In the genomic region with DNA sequence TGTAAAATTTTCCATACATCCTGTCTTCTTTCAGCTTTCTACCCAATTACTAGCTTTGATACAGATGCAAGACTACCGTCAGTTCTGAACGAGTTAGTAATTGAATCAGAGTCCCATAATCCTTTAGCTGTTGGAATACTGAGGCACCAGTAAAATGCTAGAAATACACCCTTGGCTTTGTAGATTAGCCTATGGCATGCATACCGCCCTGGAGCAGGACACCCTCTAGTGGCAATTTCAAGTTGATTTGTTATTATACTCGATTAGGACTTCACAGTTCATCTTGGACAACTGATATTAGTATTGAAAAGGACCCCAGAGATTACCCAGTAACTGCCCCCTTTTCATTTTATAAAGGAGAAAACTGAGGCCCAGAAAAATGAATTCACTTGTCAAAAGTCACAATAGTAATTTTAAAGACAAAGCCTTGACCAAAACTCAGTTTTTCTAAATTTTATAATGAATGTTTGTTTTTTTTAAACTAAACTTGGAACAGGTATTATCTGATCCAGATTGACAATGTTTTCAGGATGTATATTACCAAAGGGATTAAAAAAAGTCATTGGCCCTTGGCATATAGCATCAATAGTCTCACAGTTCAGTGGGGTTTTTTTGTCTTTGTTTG, we compare ENCODE assay signal across 8 cellular contexts. TPM values are rescaled to one million over a fixed set of nuclear protein-coding genes. Genes with fewer than 3 reads are reported as not detected.
DNase-seq lines count a peak whose midpoint lies in the region; ATAC-seq, FAIRE-seq and TF ChIP-seq lines count a peak whose summit lies in the region.

No MANE protein-coding gene starts in this region.

- H3K9me3 ChIP-seq in endothelial cell of umbilical vein (replicated peaks; ENCODE audit: control insufficient read depth, insufficient read depth, low read length) = no peaks in the 10 kb centered on the region
- H3K9me3 ChIP-seq in mucosa of descending colon = no peaks in the 10 kb centered on the region
- H3K9me3 ChIP-seq in thoracic aorta = no peaks in the 10 kb centered on the region

- H3K27ac ChIP-seq in endothelial cell of umbilical vein (ENCODE audit: insufficient read depth, low read depth, low read length) = no peak overlapping the region
- no peak overlapping the region for H3K27ac ChIP-seq in thoracic aorta

- no peak overlapping the region for H3K4me2 ChIP-seq in endothelial cell of umbilical vein (ENCODE audit: insufficient read depth, low read length)

- POLR2A ChIA-PET in HEK293T (lab: Yijun Ruan, JAX) (no interaction called here), activated B cell treated with CpG ODN at 0.5 μM for 24 hours (lab: Charles Lee) (interaction anchor here (0.6 kb wide), 1 partner anchor 95 kb away, joined by 3 read pairs; no protein-coding TSS in a partner anchor), endothelial cell of umbilical vein (lab: Charles Lee) (no interaction called here)

- H3K27me3 ChIP-seq in endothelial cell of umbilical vein (ENCODE audit: control insufficient read depth in 2 of 2, insufficient read depth in 2 of 2, low read length in 2 of 2) (no peaks in the 10 kb centered on the region), thoracic aorta (replicated peaks; ENCODE audit: insufficient read depth) (no peaks in the 10 kb centered on the region)

- H3K27me3 Mint-ChIP-seq in activated B cell treated with CpG ODN at 0.5 μM for 24 hours = no peaks in the 10 kb centered on the region

- CTCF ChIA-PET in HEK293T (lab: Yijun Ruan, JAX) = interaction anchor here (0.6 to 1.1 kb wide), 6 partner anchors 10 to 164 kb away, joined by 3 to 8 read pairs (median 4); no protein-coding TSS in a partner anchor
- CTCF ChIA-PET in activated B cell treated with CpG ODN at 0.5 μM for 24 hours (lab: Charles Lee) = interaction anchor here (1.0 to 2.7 kb wide), 3 partner anchors 152 to 168 kb away, joined by 3 to 36 read pairs (median 4); no protein-coding TSS in a partner anchor
- CTCF ChIA-PET in endothelial cell of umbilical vein (lab: Charles Lee) = interaction anchor here (0.7 to 4.3 kb wide), 8 partner anchors 10 to 168 kb away, joined by 3 to 75 read pairs (median 4); a partner anchor contains a TSS

- no peak overlapping the region for H3K4me3 Mint-ChIP-seq in activated B cell treated with CpG ODN at 0.5 μM for 24 hours

- H3K9me3 Mint-ChIP-seq in activated B cell treated with CpG ODN at 0.5 μM for 24 hours = no peaks in the 10 kb centered on the region

- H2AFZ ChIP-seq in endothelial cell of umbilical vein (ENCODE audit: low read depth, low read length) = no peak overlapping the region

- no peak for TF ChIP-seq POLR2A in endothelial cell of umbilical vein (IDR thresholded peaks at IDR 0.05; ENCODE audit: low read depth, low read length)

- DNase-seq in HEK293T (ENCODE audit: extremely low spot score) = peak; percentile 60
- peak; percentile 27 for DNase-seq in NCI-H2171 (lab: John Stamatoyannopoulos, UW)
- no peak for DNase-seq in activated B cell treated with CpG ODN at 0.5 μM for 24 hours
- DNase-seq in endothelial cell of umbilical vein (ENCODE audit: low read depth, low spot score) = peak; percentile 75
- DNase-seq in mucosa of descending colon = peak in 1 of 3 donors; percentile 62
- DNase-seq in thoracic aorta (ENCODE audit: low spot score) = no peak

- FAIRE-seq in G401.6 (lab: Jason Lieb, UNC) (peak; percentile 74), endothelial cell of umbilical vein (lab: Jason Lieb, UNC) (peak; percentile 73)

- peaks cover 14% of the 10 kb centered on the region for H3K4me1 Mint-ChIP-seq in activated B cell treated with CpG ODN at 0.5 μM for 24 hours

- no peak overlapping the region for H3K27ac Mint-ChIP-seq in activated B cell treated with CpG ODN at 0.5 μM for 24 hours

- H3K4me3 ChIP-seq in endothelial cell of umbilical vein (replicated peaks in 1 of 3; ENCODE audit: insufficient read depth in 1 of 3, low read depth in 1 of 3, low read length in 3 of 3) (no peak overlapping the region), mucosa of descending colon (no peak overlapping the region), thoracic aorta (no peak overlapping the region)

- ATAC-seq in activated B cell treated with CpG ODN at 0.5 μM for 24 hours (ENCODE audit: low read depth) = peak; percentile 65
- peak; percentile 87 for ATAC-seq in mucosa of descending colon
- no peak for ATAC-seq in thoracic aorta (ENCODE audit: insufficient number of reproducible peaks, low FRiP score, low read depth)
- ATAC-seq in HG03045 (IDR thresholded peaks at IDR 0.05; ENCODE audit: unreplicated experiment) = no peak

- peaks cover 21% of the 10 kb centered on the region for H3K36me3 Mint-ChIP-seq in activated B cell treated with CpG ODN at 0.5 μM for 24 hours (ENCODE audit: low read depth)

- H3K36me3 ChIP-seq in endothelial cell of umbilical vein (ENCODE audit: control insufficient read depth in 2 of 2, extremely low read depth in 1 of 2, insufficient read depth in 2 of 2, low read length in 2 of 2) (no peaks in the 10 kb centered on the region), mucosa of descending colon (ENCODE audit: low read depth) (no peaks in the 10 kb centered on the region), thoracic aorta (peaks cover 4% of the 10 kb centered on the region)

- no peaks in the 10 kb centered on the region for H3K9me1 ChIP-seq in endothelial cell of umbilical vein (replicated peaks; ENCODE audit: control insufficient read depth, extremely low read depth, insufficient read depth, low read length)

- H3K4me1 ChIP-seq in endothelial cell of umbilical vein (ENCODE audit: control insufficient read depth, extremely low read depth, insufficient read depth, low read length) (no peaks in the 10 kb centered on the region), mucosa of descending colon (ENCODE audit: low read depth) (peaks cover 1% of the 10 kb centered on the region), thoracic aorta (ENCODE audit: control insufficient read depth in 1 of 2, low read depth in 2 of 2) (peaks cover 11 to 60% of the 10 kb centered on the region in 2 donors)

- intact Hi-C loops in activated B cell treated with CpG ODN at 0.5 μM for 24 hours (cut with micrococcal nuclease) = loop anchor here (1.0 to 2.0 kb wide), 4 partner anchors 17 to 370 kb away; no protein-coding TSS in a partner anchor
- intact Hi-C loops in endothelial cell of umbilical vein (cut with micrococcal nuclease) = loop anchor here (1.0 to 5.0 kb wide), 3 partner anchors 72 to 368 kb away; no protein-coding TSS in a partner anchor
- intact Hi-C loops in mucosa of descending colon (cut with DNase I, micrococcal nuclease) = loop anchor here (5.0 to 10.0 kb wide), 3 partner anchors 65 to 163 kb away; a partner anchor contains a TSS

- BruUV-seq in endothelial cell of umbilical vein (replicated peaks; lab: Mats Ljungman, UMichigan) = no TSS peak

- H3K9ac ChIP-seq in endothelial cell of umbilical vein (replicated peaks; ENCODE audit: extremely low read depth, insufficient read depth, low read length) = no peak overlapping the region

- peaks cover 3% of the 10 kb centered on the region for H4K20me1 ChIP-seq in endothelial cell of umbilical vein (replicated peaks; ENCODE audit: control insufficient read depth, extremely low read depth, insufficient read depth, low read length)

- dilution Hi-C loops in endothelial cell of umbilical vein (cut with MboI; ENCODE audit: extremely low pct_ligation_motif_present, low sequenced_read_pairs) = no loop called here

- TF ChIP-seq CTCF in activated B cell treated with CpG ODN at 0.5 μM for 24 hours (IDR thresholded peaks at IDR 0.05) (no peak), endothelial cell of umbilical vein (IDR thresholded peaks at IDR 0.05; ENCODE audit: extremely low read depth in 1 of 2, insufficient read depth in 1 of 2, low read depth in 1 of 2, low read length in 2 of 2) (peak; percentile 45 to 61), mucosa of descending colon (IDR thresholded peaks at IDR 0.05) (peak; percentile 15), thoracic aorta (IDR thresholded peaks at IDR 0.05) (peak; percentile 43)

- peaks cover 38% of the 10 kb centered on the region for H3K79me2 ChIP-seq in endothelial cell of umbilical vein (ENCODE audit: control insufficient read depth, insufficient read depth, low read length)

TF ChIP-seq in HEK293T, 16 proteins besides CTCF, POLR2A, EP300 and RAD21 (continues in another document):
- TF ChIP-seq SP1 (IDR thresholded peaks at IDR 0.05) (no peak), ARNT (IDR thresholded peaks at IDR 0.05) (no peak)
- TF ChIP-seq, protein P1, sequence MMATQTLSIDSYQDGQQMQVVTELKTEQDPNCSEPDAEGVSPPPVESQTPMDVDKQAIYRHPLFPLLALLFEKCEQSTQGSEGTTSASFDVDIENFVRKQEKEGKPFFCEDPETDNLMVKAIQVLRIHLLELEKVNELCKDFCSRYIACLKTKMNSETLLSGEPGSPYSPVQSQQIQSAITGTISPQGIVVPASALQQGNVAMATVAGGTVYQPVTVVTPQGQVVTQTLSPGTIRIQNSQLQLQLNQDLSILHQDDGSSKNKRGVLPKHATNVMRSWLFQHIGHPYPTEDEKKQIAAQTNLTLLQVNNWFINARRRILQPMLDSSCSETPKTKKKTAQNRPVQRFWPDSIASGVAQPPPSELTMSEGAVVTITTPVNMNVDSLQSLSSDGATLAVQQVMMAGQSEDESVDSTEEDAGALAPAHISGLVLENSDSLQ (IDR thresholded peaks at IDR 0.05) = no peak

TF ChIP-seq in endothelial cell of umbilical vein, 7 proteins besides CTCF, POLR2A, EP300 and RAD21 (continues in another document):
- TF ChIP-seq, protein P2, sequence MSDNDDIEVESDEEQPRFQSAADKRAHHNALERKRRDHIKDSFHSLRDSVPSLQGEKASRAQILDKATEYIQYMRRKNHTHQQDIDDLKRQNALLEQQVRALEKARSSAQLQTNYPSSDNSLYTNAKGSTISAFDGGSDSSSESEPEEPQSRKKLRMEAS (IDR thresholded peaks at IDR 0.05; ENCODE audit: insufficient read depth, insufficient read length) = no peak
- TF ChIP-seq GATA2 (IDR thresholded peaks at IDR 0.05; ENCODE audit: insufficient read depth, insufficient read length, low read depth, low read length) (no peak), JUN (IDR thresholded peaks at IDR 0.05; ENCODE audit: borderline replicate concordance, insufficient read depth, insufficient read length, low read depth) (no peak), POLR2AphosphoS5 (IDR thresholded peaks at IDR 0.05; ENCODE audit: insufficient read depth, low read depth, low read length) (no peak), MYC (IDR thresholded peaks at IDR 0.05; ENCODE audit: low read depth, low read length) (no peak)

RNA-seq across cellular contexts. Expression of a gene that starts 46.1 kb away (rescaled TPM):
- total RNA-seq in activated B cell treated with CpG ODN at 0.5 μM for 24 hours (0.09 TPM in 1 of 2 replicates, not detected in the other), endothelial cell of umbilical vein (28.1 and 28.6 TPM in 2 replicates), mucosa of descending colon (1 to 10 TPM in 1 of 3 donors, under 1 TPM in 2; 0.12 to 1.0 (median 0.20) TPM), thoracic aorta (under 1 TPM in 1 of 2 donors, not detected in 1; 0.41 TPM)
- 4.9 and 5.7 TPM in 2 replicates for polyA plus RNA-seq in endothelial cell of umbilical vein
- polyA plus RNA-seq in endothelial cell of umbilical vein (2011; cell fraction: cytosol; rRNA removed) = 6.1 and 7.2 TPM in 2 replicates
- 7.4 and 8.1 TPM in 2 replicates for polyA plus RNA-seq in endothelial cell of umbilical vein (2011; cell fraction: nucleus; rRNA removed)
- polyA plus RNA-seq in endothelial cell of umbilical vein (2012) = 43.7 and 47.0 TPM in 2 replicates
- 18.3 and 20.3 TPM in 2 replicates for polyA minus RNA-seq in endothelial cell of umbilical vein
- not detected for polyA minus RNA-seq in endothelial cell of umbilical vein (2011; cell fraction: cytosol; rRNA and poly(A)+ RNA removed)
- polyA minus RNA-seq in endothelial cell of umbilical vein (2011; cell fraction: nucleus; rRNA and poly(A)+ RNA removed) = 13.8 and 23.7 TPM in 2 replicates

Comparison
In these comparisons a context has a peak if more than half of its experiments do, and no peak if none do; other contexts are left out.
1. DNase-seq: peak in HEK293T (single experiment), NCI-H2171 (single experiment) and endothelial cell of umbilical vein (single experiment); none in activated B cell treated with CpG ODN at 0.5 μM for 24 hours (single experiment) and thoracic aorta (single experiment).
2. ATAC-seq: peak in activated B cell treated with CpG ODN at 0.5 μM for 24 hours (single experiment) and mucosa of descending colon (single experiment); none in thoracic aorta (single experiment) and HG03045 (single experiment).
3. RNA of a gene that starts 46.1 kb away (total RNA-seq): 28.1 to 28.6 TPM in endothelial cell of umbilical vein; 0.41 TPM in thoracic aorta, 0.12 to 1.0 TPM in mucosa of descending colon and 0.09 TPM in activated B cell treated with CpG ODN at 0.5 μM for 24 hours; every median in the first group is over 10 times any median in the second.